1 cellular context compared by ENCODE assay signal in genomic region chr9:127393680-127394079, GRCh38.
TF ChIP-seq lines count a peak whose summit lies in the region.

No MANE protein-coding gene starts in this region.

TF ChIP-seq in HCT116, 20 proteins besides CTCF, POLR2A, EP300 and RAD21 (continued from another document):
- TF ChIP-seq REST (IDR thresholded peaks at IDR 0.05; ENCODE audit: low read depth) (no peak), EGR1 (IDR thresholded peaks at IDR 0.05; ENCODE audit: low read depth) (no peak), SIN3A (IDR thresholded peaks at IDR 0.05; ENCODE audit: low read depth) (no peak), ZFX (IDR thresholded peaks at IDR 0.05) (no peak), CBX3 (IDR thresholded peaks at IDR 0.05; ENCODE audit: low read depth) (no peak), ELF1 (IDR thresholded peaks at IDR 0.05; ENCODE audit: borderline replicate concordance, low read depth) (no peak), MAX (IDR thresholded peaks at IDR 0.05) (no peak)
TF ChIP-seq in HCT116: peak in this region for 0.
